15 cellular contexts compared by ENCODE assay signal in genomic region chr5:14662721-14663120, GRCh38. TPM values are rescaled to one million over a fixed set of nuclear protein-coding genes. Genes with fewer than 3 reads are reported as not detected.
DNase-seq lines count a peak whose midpoint lies in the region; ATAC-seq and TF ChIP-seq lines count a peak whose summit lies in the region.
"Had no signal": no experiment of that assay in that cellular context is flagged by ENCODE, and none has a peak within 500 bp of the region (broad histone marks: within the 10 kb centered on the region; RNA-seq: fewer than 3 reads in every experiment).

No MANE protein-coding gene starts in this region.

- H3K27ac Mint-ChIP-seq in activated naive CD4-positive, alpha-beta T cell treated with anti-CD3 and anti-CD28 coated beads for 36 hours = peak overlapping the region; percentile 52
- H3K27ac Mint-ChIP-seq in stimulated activated memory B cell treated with anti-CD40 and anti-IgM and Interleukin-4, amounts not matched to agents 10 μg/mL and 1 μg/mL and 100 μg/mL, for 72 hours = no peak overlapping the region
- no peak overlapping the region for H3K27ac Mint-ChIP-seq in progenitor cell of endocrine pancreas
- H3K27ac Mint-ChIP-seq: nephron progenitor cell had no signal

- H3K27me3 ChIP-seq in MM.1S (replicated peaks; ENCODE audit: insufficient read depth, low read length) = no peaks in the 10 kb centered on the region
- H3K27me3 ChIP-seq in tibial artery = no peaks in the 10 kb centered on the region

- no peaks in the 10 kb centered on the region for H3K9me2 ChIP-seq in MM.1S (replicated peaks; ENCODE audit: insufficient read depth, low read length)

- H3K4me3 Mint-ChIP-seq in activated naive CD4-positive, alpha-beta T cell treated with anti-CD3 and anti-CD28 coated beads for 36 hours = peak overlapping the region; percentile 96
- H3K4me3 Mint-ChIP-seq in stimulated activated memory B cell treated with anti-CD40 and anti-IgM and Interleukin-4, amounts not matched to agents 10 μg/mL and 1 μg/mL and 100 μg/mL, for 72 hours = peak overlapping the region; percentile 93
- no peak overlapping the region for H3K4me3 Mint-ChIP-seq in progenitor cell of endocrine pancreas (ENCODE audit: low read depth)

- H3K36me3 Mint-ChIP-seq in activated naive CD4-positive, alpha-beta T cell treated with anti-CD3 and anti-CD28 coated beads for 36 hours (ENCODE audit: low read depth) = peaks cover 39% of the 10 kb centered on the region
- H3K36me3 Mint-ChIP-seq in stimulated activated memory B cell treated with anti-CD40 and anti-IgM and Interleukin-4, amounts not matched to agents 10 μg/mL and 1 μg/mL and 100 μg/mL, for 72 hours = peaks cover 11% of the 10 kb centered on the region
- H3K36me3 Mint-ChIP-seq in progenitor cell of endocrine pancreas (ENCODE audit: insufficient read depth) = peaks cover 1% of the 10 kb centered on the region

- H3K4me3 ChIP-seq in MM.1S (ENCODE audit: low read length) (no peak overlapping the region; the same call in 1 of the 2 replicates), tibial artery (no peak overlapping the region)

- H3K4me1 ChIP-seq in MM.1S (ENCODE audit: low read length) (peaks cover 18% of the 10 kb centered on the region), tibial artery (peaks cover 0 to 34% (median 25%) of the 10 kb centered on the region in 4 donors)

- no peak for DNase-seq in activated naive CD4-positive, alpha-beta T cell treated with anti-CD3 and anti-CD28 coated beads for 36 hours
- DNase-seq in activated naive CD4-positive, alpha-beta T cell treated with anti-CD3 and anti-CD28 coated beads, Interleukin-2, amount 50 U/mL, for 16 hours = no peak
- no peak for DNase-seq in MM.1S
- no peak for DNase-seq in epithelial cell of prostate (ENCODE audit: low read depth, low spot score)
- DNase-seq in tibial artery = no peak
- DNase-seq in activated gamma-delta T cell (lab: John Stamatoyannopoulos, UW) = no peak
- no peak for DNase-seq in progenitor cell of endocrine pancreas (ENCODE audit: low spot score, unreplicated experiment)
- DNase-seq: DMS 273 treated with DMSO at 0.1 percent for 48 hours; effector memory CD4-positive, alpha-beta T cell; foreskin fibroblast; NCI-H748 treated with DMSO at 0.1 percent for 48 hours; nephron progenitor cell; right cardiac atrium had no signal

- no peak for ATAC-seq in stimulated activated memory B cell treated with anti-CD40 and anti-IgM and Interleukin-4, amounts not matched to agents 10 μg/mL and 1 μg/mL and 100 μg/mL, for 72 hours
- ATAC-seq: right cardiac atrium had no signal

- peak overlapping the region; percentile 97; the same call in 1 of the 2 replicates for H3K4me2 ChIP-seq in MM.1S (ENCODE audit: low read depth, low read length)

- no peaks in the 10 kb centered on the region for H3K36me3 ChIP-seq in MM.1S (replicated peaks; ENCODE audit: insufficient read depth, low read length)
- no peaks in the 10 kb centered on the region for H3K36me3 ChIP-seq in tibial artery

- H3K4me1 Mint-ChIP-seq in activated naive CD4-positive, alpha-beta T cell treated with anti-CD3 and anti-CD28 coated beads for 36 hours (ENCODE audit: low read depth) = peaks cover 63% of the 10 kb centered on the region
- peaks cover 54% of the 10 kb centered on the region for H3K4me1 Mint-ChIP-seq in stimulated activated memory B cell treated with anti-CD40 and anti-IgM and Interleukin-4, amounts not matched to agents 10 μg/mL and 1 μg/mL and 100 μg/mL, for 72 hours
- H3K4me1 Mint-ChIP-seq in progenitor cell of endocrine pancreas (ENCODE audit: low read depth) = peaks cover 20% of the 10 kb centered on the region

- no peaks in the 10 kb centered on the region for H3K27me3 Mint-ChIP-seq in activated naive CD4-positive, alpha-beta T cell treated with anti-CD3 and anti-CD28 coated beads for 36 hours (ENCODE audit: low read depth)
- no peaks in the 10 kb centered on the region for H3K27me3 Mint-ChIP-seq in stimulated activated memory B cell treated with anti-CD40 and anti-IgM and Interleukin-4, amounts not matched to agents 10 μg/mL and 1 μg/mL and 100 μg/mL, for 72 hours
- no peaks in the 10 kb centered on the region for H3K27me3 Mint-ChIP-seq in progenitor cell of endocrine pancreas
- H3K27me3 Mint-ChIP-seq: type B pancreatic cell had no signal

- H3K27ac ChIP-seq in MM.1S (ENCODE audit: low read length) = no peak overlapping the region
- peak overlapping the region; percentile 97 for H3K27ac ChIP-seq in epithelial cell of prostate
- H3K27ac ChIP-seq in tibial artery = peak overlapping the region in 1 of 2 donors; percentile 93

- intact Hi-C loops in activated naive CD4-positive, alpha-beta T cell treated with anti-CD3 and anti-CD28 coated beads for 36 hours (cut with micrococcal nuclease) = loop anchor here (1.0 to 10.0 kb wide), 2 partner anchors 9 to 1962 kb away; no protein-coding TSS in a partner anchor
- intact Hi-C loops in tibial artery (cut with DNase I; ENCODE audit: low total_unique reads) = no loop called here

- H3K79me2 ChIP-seq in MM.1S (ENCODE audit: low read length) = peaks cover 41% of the 10 kb centered on the region

- H3K9ac ChIP-seq in MM.1S (ENCODE audit: low read length) = no peak overlapping the region

- no peak for TF ChIP-seq CTCF in MM.1S (IDR thresholded peaks at IDR 0.05; ENCODE audit: low read length)
- no peak for TF ChIP-seq CTCF in tibial artery (IDR thresholded peaks at IDR 0.05)
- TF ChIP-seq CTCF in progenitor cell of endocrine pancreas (IDR thresholded peaks at IDR 0.05; ENCODE audit: unreplicated experiment) = no peak

- no peaks in the 10 kb centered on the region for H3K9me3 ChIP-seq in MM.1S (replicated peaks; ENCODE audit: insufficient read depth, low read length)
- H3K9me3 ChIP-seq in tibial artery = no peaks in the 10 kb centered on the region

- peaks cover 1% of the 10 kb centered on the region for H3K9me3 Mint-ChIP-seq in activated naive CD4-positive, alpha-beta T cell treated with anti-CD3 and anti-CD28 coated beads for 36 hours
- H3K9me3 Mint-ChIP-seq in stimulated activated memory B cell treated with anti-CD40 and anti-IgM and Interleukin-4, amounts not matched to agents 10 μg/mL and 1 μg/mL and 100 μg/mL, for 72 hours = no peaks in the 10 kb centered on the region
- no peaks in the 10 kb centered on the region for H3K9me3 Mint-ChIP-seq in progenitor cell of endocrine pancreas (ENCODE audit: low read depth)
- H3K9me3 Mint-ChIP-seq: type B pancreatic cell had no signal

- H3F3A ChIP-seq in MM.1S (ENCODE audit: insufficient read depth, low read length) = peaks cover 28% of the 10 kb centered on the region

- CTCF ChIA-PET in activated naive CD4-positive, alpha-beta T cell treated with anti-CD3 and anti-CD28 coated beads for 36 hours (lab: Charles Lee) = interaction anchor here (1.9 kb wide), 1 partner anchor 14 kb away, joined by 10 read pairs; no protein-coding TSS in a partner anchor

- H4K20me1 ChIP-seq in MM.1S (ENCODE audit: insufficient read depth, low read length) = peaks cover 9% of the 10 kb centered on the region; the same call in 1 of the 2 replicates

- no peak overlapping the region for H2AFZ ChIP-seq in MM.1S (ENCODE audit: low read length)

RNA-seq across cellular contexts. Expression of gene OTULIN, which starts 1.8 kb away (rescaled TPM):
- total RNA-seq in activated naive CD4-positive, alpha-beta T cell treated with anti-CD3 and anti-CD28 coated beads for 36 hours = 10 to 100 TPM; 46.4 to 48.0 TPM
- 30.0 and 36.4 TPM in 2 replicates for total RNA-seq in progenitor cell of endocrine pancreas
